23 cellular contexts compared by ENCODE assay signal in the genomic region with DNA sequence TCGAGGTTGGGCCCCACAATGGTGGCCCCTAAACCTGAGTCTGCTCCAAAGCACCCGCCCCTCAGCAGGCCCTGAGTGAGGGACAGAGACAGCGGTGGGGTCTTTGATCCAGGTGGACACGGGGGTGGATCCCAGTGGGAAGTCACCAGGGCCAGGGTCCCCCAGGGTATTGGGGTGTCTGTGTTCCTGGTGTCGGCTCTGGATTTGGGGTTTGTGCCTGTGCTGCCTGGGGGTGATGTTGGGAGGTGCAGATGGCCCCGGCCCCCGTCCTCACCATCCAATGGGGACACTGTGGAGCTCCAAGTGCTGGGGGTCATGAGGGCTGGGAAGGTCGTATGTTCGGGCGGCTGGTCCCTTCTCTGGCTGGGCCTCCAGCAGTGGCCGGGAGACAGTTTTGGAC.
DNase-seq lines count a peak whose midpoint lies in the region; ATAC-seq, FAIRE-seq and TF ChIP-seq lines count a peak whose summit lies in the region.
"Had no signal": no experiment of that assay in that cellular context is flagged by ENCODE, and none has a peak within 500 bp of the region (broad histone marks: within the 10 kb centered on the region; RNA-seq: fewer than 3 reads in every experiment).

No MANE protein-coding gene starts in this region.

- H3K4me1 Mint-ChIP-seq in activated naive CD4-positive, alpha-beta T cell treated with anti-CD3 and anti-CD28 coated beads, Interleukin-2, amount 10 ng/mL, durations not matched to agents 7 days and 5 days: peaks cover 12% of the 10 kb centered on the region
- peaks cover 2% of the 10 kb centered on the region for H3K4me1 Mint-ChIP-seq in T-helper 17 cell

- H3K27ac Mint-ChIP-seq in activated naive CD4-positive, alpha-beta T cell treated with anti-CD3 and anti-CD28 coated beads, Interleukin-2, amount 10 ng/mL, durations not matched to agents 7 days and 5 days: no peak overlapping the region
- H3K27ac Mint-ChIP-seq in T-helper 17 cell: no peak overlapping the region
- H3K27ac Mint-ChIP-seq: stimulated activated naive CD8-positive, alpha-beta T cell treated with anti-CD3 and anti-CD28 coated beads, Interleukin-15, Interleukin-2, amounts not matched to agents 100 ng/mL and 50 ng/mL, for 24 hours had no signal

- TF ChIP-seq CTCF in lower lobe of right lung (IDR thresholded peaks at IDR 0.05): no peak
- TF ChIP-seq CTCF in tibial artery (IDR thresholded peaks at IDR 0.05): no peak
- no peak for TF ChIP-seq CTCF in D721Med (IDR thresholded peaks at IDR 0.05; ENCODE audit: insufficient read depth, missing control alignments)

- H3K27me3 Mint-ChIP-seq in activated naive CD4-positive, alpha-beta T cell treated with anti-CD3 and anti-CD28 coated beads, Interleukin-2, amount 10 ng/mL, durations not matched to agents 7 days and 5 days: peaks cover 100% of the 10 kb centered on the region
- peaks cover 51% of the 10 kb centered on the region for H3K27me3 Mint-ChIP-seq in T-helper 17 cell
- H3K27me3 Mint-ChIP-seq: stimulated activated naive CD8-positive, alpha-beta T cell treated with anti-CD3 and anti-CD28 coated beads, Interleukin-15, Interleukin-2, amounts not matched to agents 100 ng/mL and 50 ng/mL, for 24 hours had no signal

- H3K9me3 ChIP-seq in T-helper 17 cell (ENCODE audit: control insufficient read depth, low read length, poor library complexity, severe bottlenecking) (no peaks in the 10 kb centered on the region), lower lobe of right lung (no peaks in the 10 kb centered on the region), tibial artery (no peaks in the 10 kb centered on the region)
- H3K9me3 ChIP-seq: BLaER1, heart left ventricle, upper lobe of right lung had no signal

- H3K4me1 ChIP-seq in lower lobe of right lung (no peaks in the 10 kb centered on the region), tibial artery (no peaks in the 10 kb centered on the region)
- H3K4me1 ChIP-seq: BLaER1, heart left ventricle, upper lobe of right lung had no signal

- no peaks in the 10 kb centered on the region for H3K9me3 Mint-ChIP-seq in activated naive CD4-positive, alpha-beta T cell treated with anti-CD3 and anti-CD28 coated beads, Interleukin-2, amount 10 ng/mL, durations not matched to agents 7 days and 5 days
- H3K9me3 Mint-ChIP-seq: stimulated activated naive CD8-positive, alpha-beta T cell treated with anti-CD3 and anti-CD28 coated beads, Interleukin-15, Interleukin-2, amounts not matched to agents 100 ng/mL and 50 ng/mL, for 24 hours had no signal

- FAIRE-seq in D721Med (lab: Jason Lieb, UNC): no peak
- FAIRE-seq: HTR-8/SVneo had no signal

- H3K27me3 ChIP-seq in lower lobe of right lung (ENCODE audit: low read depth): no peaks in the 10 kb centered on the region
- H3K27me3 ChIP-seq in tibial artery: peaks cover 0 to 29% of the 10 kb centered on the region in 2 donors
- H3K27me3 ChIP-seq: BLaER1 had no signal

- H3K27ac ChIP-seq in lower lobe of right lung (no peak overlapping the region), tibial artery (no peak overlapping the region)
- H3K27ac ChIP-seq: BLaER1, heart left ventricle, KMS-11, upper lobe of right lung had no signal

- H3K4me3 ChIP-seq in lower lobe of right lung: no peak overlapping the region
- no peak overlapping the region for H3K4me3 ChIP-seq in tibial artery
- H3K4me3 ChIP-seq: BLaER1, heart left ventricle, upper lobe of right lung had no signal

- peak; percentile 18 for DNase-seq in activated naive CD4-positive, alpha-beta T cell treated with anti-CD3 and anti-CD28 coated beads, Interleukin-2, amount 10 ng/mL, durations not matched to agents 7 days and 5 days
- DNase-seq in activated naive CD4-positive, alpha-beta T cell treated with Interleukin-2 at 50 U/mL for 16 hours: no peak
- peak; percentile 1 to 6 (median 3) for DNase-seq in T-helper 17 cell
- peak; percentile 42 for DNase-seq in lower lobe of right lung
- peak; percentile 9 to 42 for DNase-seq in tibial artery
- no peak for DNase-seq in midbrain (lab: John Stamatoyannopoulos, UW)
- no peak for DNase-seq in D721Med (ENCODE audit: insufficient read length, low spot score)
- DNase-seq: ACHN; activated CD4-positive, alpha-beta T cell treated with anti-CD3 and anti-CD28 coated beads for 1 hour; activated effector memory CD4-positive, alpha-beta T cell treated with Interleukin-2 at 50 U/mL for 16 hours; GOT3; NCI-H1694; NCI-H2227 treated with DMSO at 0.1 percent for 48 hours; NCI-H82; stimulated activated CD4-positive, alpha-beta T cell treated with anti-CD3 and anti-CD28 coated beads, Interleukin-4, amount 100 ng/mL, for 24 hours; SW 1271; upper lobe of right lung had no signal

- H3K36me3 ChIP-seq in lower lobe of right lung (no peaks in the 10 kb centered on the region), tibial artery (no peaks in the 10 kb centered on the region)
- H3K36me3 ChIP-seq: BLaER1, heart left ventricle, upper lobe of right lung had no signal

- no peaks in the 10 kb centered on the region for H3K36me3 Mint-ChIP-seq in activated naive CD4-positive, alpha-beta T cell treated with anti-CD3 and anti-CD28 coated beads, Interleukin-2, amount 10 ng/mL, durations not matched to agents 7 days and 5 days
- H3K36me3 Mint-ChIP-seq in T-helper 17 cell (ENCODE audit: low read depth): peaks cover 3% of the 10 kb centered on the region

- intact Hi-C loops in lower lobe of right lung (cut with DNase I) (no loop called here), tibial artery (cut with DNase I; ENCODE audit: low total_unique reads) (no loop called here)

- peak overlapping the region; percentile 26 for H3K4me3 Mint-ChIP-seq in activated naive CD4-positive, alpha-beta T cell treated with anti-CD3 and anti-CD28 coated beads, Interleukin-2, amount 10 ng/mL, durations not matched to agents 7 days and 5 days
- no peak overlapping the region for H3K4me3 Mint-ChIP-seq in T-helper 17 cell
- H3K4me3 Mint-ChIP-seq: stimulated activated naive CD8-positive, alpha-beta T cell treated with anti-CD3 and anti-CD28 coated beads, Interleukin-15, Interleukin-2, amounts not matched to agents 100 ng/mL and 50 ng/mL, for 24 hours had no signal

- CTCF ChIA-PET in activated naive CD4-positive, alpha-beta T cell treated with anti-CD3 and anti-CD28 coated beads, Interleukin-2, amount 10 ng/mL, durations not matched to agents 7 days and 5 days (lab: Charles Lee): no interaction called here

- ATAC-seq in T-helper 17 cell (no peak), lower lobe of right lung (no peak), HG03159 (IDR thresholded peaks at IDR 0.05; ENCODE audit: unreplicated experiment) (no peak)
- ATAC-seq: upper lobe of right lung had no signal

Comparison
In these comparisons a context has a peak if more than half of its experiments do, and no peak if none do; other contexts are left out.
1. DNase-seq: peak in activated naive CD4-positive, alpha-beta T cell treated with anti-CD3 and anti-CD28 coated beads, Interleukin-2, amount 10 ng/mL, durations not matched to agents 7 days and 5 days (single experiment), T-helper 17 cell (3 of 3), lower lobe of right lung (single experiment) and tibial artery (2 of 2); none in activated naive CD4-positive, alpha-beta T cell treated with Interleukin-2 at 50 U/mL for 16 hours (single experiment), midbrain (single experiment) and D721Med (single experiment).